1 cellular context compared by ENCODE assay signal in genomic region chr17:17510456-17511292, GRCh38.
TF ChIP-seq lines count a peak whose summit lies in the region.

No MANE protein-coding gene starts in this region.

TF ChIP-seq in HepG2, 621 proteins besides CTCF, POLR2A, EP300 and RAD21 (continued from another document):
- no peak for TF ChIP-seq ZNF318 (CRISPR knock-in tag; IDR thresholded peaks at IDR 0.05)
